In genomic region chr22:48753381-48753730, GRCh38 we compare ENCODE assay signal across 22 cellular contexts.
"Had no signal": no experiment of that assay in that cellular context is flagged by ENCODE, and none has a peak within 500 bp of the region (broad histone marks: within the 10 kb centered on the region; RNA-seq: fewer than 3 reads in every experiment).

No MANE protein-coding gene starts in this region.

- H3K27ac Mint-ChIP-seq: activated CD4-positive, alpha-beta T cell treated with anti-CD3 and anti-CD28 coated beads, Interleukin-2, amount 10 ng/mL, durations not matched to agents 24 days and 14 days; activated naive CD4-positive, alpha-beta T cell treated with anti-CD3 and anti-CD28 coated beads, Interleukin-2, amount 10 ng/mL, durations not matched to agents 7 days and 5 days; activated naive CD8-positive, alpha-beta T cell treated with anti-CD3 and anti-CD28 coated beads, Interleukin-2, amount 50 U/mL, for 24 hours; activated T-helper 17 cell treated with anti-CD3 and anti-CD28 coated beads, Interleukin-2, amount 50 U/mL, for 72 hours; memory B cell; T-cell had no signal

- H3K27me3 Mint-ChIP-seq: activated CD4-positive, alpha-beta T cell treated with anti-CD3 and anti-CD28 coated beads, Interleukin-2, amount 10 ng/mL, durations not matched to agents 24 days and 14 days; activated naive CD4-positive, alpha-beta T cell treated with anti-CD3 and anti-CD28 coated beads, Interleukin-2, amount 10 ng/mL, durations not matched to agents 7 days and 5 days; brain had no signal

- H3K9me3 Mint-ChIP-seq: activated CD4-positive, alpha-beta T cell treated with anti-CD3 and anti-CD28 coated beads, Interleukin-2, amount 10 ng/mL, durations not matched to agents 24 days and 14 days; activated naive CD8-positive, alpha-beta T cell treated with anti-CD3 and anti-CD28 coated beads, Interleukin-2, amount 50 U/mL, for 24 hours; activated T-helper 17 cell treated with anti-CD3 and anti-CD28 coated beads, Interleukin-2, amount 50 U/mL, for 72 hours; brain; memory B cell; naive B cell; stimulated activated naive CD8-positive, alpha-beta T cell treated with anti-CD3 and anti-CD28 coated beads, Interleukin-15, amount 100 ng/mL, for 72 hours; T-cell had no signal

- DNase-seq: activated CD4-positive, alpha-beta T cell treated with anti-CD3 and anti-CD28 coated beads, Interleukin-2, amount 10 ng/mL, durations not matched to agents 24 days and 14 days; activated naive CD4-positive, alpha-beta T cell treated with anti-CD3 and anti-CD28 coated beads, Interleukin-2, amount 10 ng/mL, durations not matched to agents 7 days and 5 days; activated naive CD8-positive, alpha-beta T cell treated with anti-CD3 and anti-CD28 coated beads, Interleukin-2, amount 50 U/mL, for 24 hours; anterior cingulate cortex; central memory CD4-positive, alpha-beta T cell; erythroblast; kidney glomerular epithelial cell; left ventricle myocardium superior; naive B cell; retina; stimulated activated CD4-positive, alpha-beta T cell treated with anti-CD3 and anti-CD28 coated beads, Interleukin-2, amount 100 ng/mL, for 48 hours; stimulated activated naive CD8-positive, alpha-beta T cell treated with anti-CD3 and anti-CD28 coated beads, Interleukin-15, amount 100 ng/mL, for 72 hours; T1000; trophoblast cell had no signal

- H3K4me1 Mint-ChIP-seq: activated CD4-positive, alpha-beta T cell treated with anti-CD3 and anti-CD28 coated beads, Interleukin-2, amount 10 ng/mL, durations not matched to agents 24 days and 14 days; activated naive CD4-positive, alpha-beta T cell treated with anti-CD3 and anti-CD28 coated beads, Interleukin-2, amount 10 ng/mL, durations not matched to agents 7 days and 5 days; activated naive CD8-positive, alpha-beta T cell treated with anti-CD3 and anti-CD28 coated beads, Interleukin-2, amount 50 U/mL, for 24 hours; activated T-helper 17 cell treated with anti-CD3 and anti-CD28 coated beads, Interleukin-2, amount 50 U/mL, for 72 hours; brain; memory B cell; naive B cell; stimulated activated naive CD8-positive, alpha-beta T cell treated with anti-CD3 and anti-CD28 coated beads, Interleukin-15, amount 100 ng/mL, for 72 hours; T-cell had no signal

- H3K36me3 Mint-ChIP-seq: activated naive CD4-positive, alpha-beta T cell treated with anti-CD3 and anti-CD28 coated beads, Interleukin-2, amount 10 ng/mL, durations not matched to agents 7 days and 5 days; memory B cell; naive B cell; T-cell had no signal

- H3K9me3 ChIP-seq: mucosa of descending colon had no signal

- ATAC-seq: activated naive CD8-positive, alpha-beta T cell treated with anti-CD3 and anti-CD28 coated beads, Interleukin-2, amount 50 U/mL, for 24 hours; activated T-helper 17 cell treated with anti-CD3 and anti-CD28 coated beads, Interleukin-2, amount 50 U/mL, for 72 hours; left ventricle myocardium superior; mucosa of descending colon; SK-N-SH treated with all-trans-retinoic acid at 6 μM for 48 hours; stimulated activated naive CD8-positive, alpha-beta T cell treated with anti-CD3 and anti-CD28 coated beads, Interleukin-15, amount 100 ng/mL, for 72 hours; T-cell had no signal

- H3K27ac ChIP-seq: coronary artery, skin epidermis had no signal

- H3K4me3 Mint-ChIP-seq: activated CD4-positive, alpha-beta T cell treated with anti-CD3 and anti-CD28 coated beads, Interleukin-2, amount 10 ng/mL, durations not matched to agents 24 days and 14 days; activated naive CD4-positive, alpha-beta T cell treated with anti-CD3 and anti-CD28 coated beads, Interleukin-2, amount 10 ng/mL, durations not matched to agents 7 days and 5 days; activated naive CD8-positive, alpha-beta T cell treated with anti-CD3 and anti-CD28 coated beads, Interleukin-2, amount 50 U/mL, for 24 hours; activated T-helper 17 cell treated with anti-CD3 and anti-CD28 coated beads, Interleukin-2, amount 50 U/mL, for 72 hours; brain; memory B cell; naive B cell; stimulated activated naive CD8-positive, alpha-beta T cell treated with anti-CD3 and anti-CD28 coated beads, Interleukin-15, amount 100 ng/mL, for 72 hours; T-cell had no signal

- H3K4me3 ChIP-seq: coronary artery, mucosa of descending colon, skin epidermis had no signal
